8 cellular contexts compared by ENCODE assay signal in genomic region chr11:71452354-71453020, GRCh38. TPM values are rescaled to one million over a fixed set of nuclear protein-coding genes. Genes with fewer than 3 reads are reported as not detected.
A peak's percentile ranks its signal among the peaks of the same experiment; 100 is the strongest.
DNase-seq lines count a peak whose midpoint lies in the region; ATAC-seq and TF ChIP-seq lines count a peak whose summit lies in the region.

No MANE protein-coding gene starts in this region.

- H3K27ac ChIP-seq in dorsolateral prefrontal cortex, result peak overlapping the region; percentile 4 to 97 (median 91)

- intact Hi-C loops in dorsolateral prefrontal cortex (cut with DNase I), result loop anchor here in 1 of 2 donors (10.0 kb wide), 3 partner anchors 122 to 1778 kb away; partner anchors contain the start of genes FADD and LTO1

- peak in 1 of 56 donors; percentile 10 for TF ChIP-seq CTCF in dorsolateral prefrontal cortex (IDR thresholded peaks at IDR 0.05 in 54 of 56, conservative IDR thresholded peaks at IDR 0.05 in 2 of 56; ENCODE audit: low read depth in 1 of 56, partially characterized antibody in 56 of 56)

- H3K4me1 Mint-ChIP-seq in activated CD4-positive, alpha-beta T cell treated with anti-CD3 and anti-CD28 coated beads, Interleukin-2, amount 10 ng/mL, durations not matched to agents 7 days and 5 days, result peaks cover 60% of the 10 kb centered on the region

- CTCF ChIA-PET in activated CD4-positive, alpha-beta T cell treated with anti-CD3 and anti-CD28 coated beads, Interleukin-2, amount 10 ng/mL, durations not matched to agents 7 days and 5 days (lab: Charles Lee), result interaction anchor here (1.4 kb wide), 1 partner anchor 19 kb away, joined by 4 read pairs; no protein-coding TSS in a partner anchor

- POLR2A ChIA-PET in activated CD4-positive, alpha-beta T cell treated with anti-CD3 and anti-CD28 coated beads, Interleukin-2, amount 10 ng/mL, durations not matched to agents 7 days and 5 days (lab: Charles Lee), result no interaction called here

- no peaks in the 10 kb centered on the region for H3K27me3 ChIP-seq in dorsolateral prefrontal cortex

- ATAC-seq in GM18907 (IDR thresholded peaks at IDR 0.05; ENCODE audit: unreplicated experiment) (peak; percentile 2), GM18873 (IDR thresholded peaks at IDR 0.05; ENCODE audit: low FRiP score, unreplicated experiment) (no peak)

- H3K4me3 ChIP-seq in dorsolateral prefrontal cortex, result peak overlapping the region; percentile 71 to 100 (median 94)

- H3K9me3 Mint-ChIP-seq in activated CD4-positive, alpha-beta T cell treated with anti-CD3 and anti-CD28 coated beads, Interleukin-2, amount 10 ng/mL, durations not matched to agents 7 days and 5 days, result no peaks in the 10 kb centered on the region

- peaks cover 19% of the 10 kb centered on the region for H3K36me3 Mint-ChIP-seq in activated CD4-positive, alpha-beta T cell treated with anti-CD3 and anti-CD28 coated beads, Interleukin-2, amount 10 ng/mL, durations not matched to agents 7 days and 5 days (ENCODE audit: low read depth)

- H3K4me3 Mint-ChIP-seq in activated CD4-positive, alpha-beta T cell treated with anti-CD3 and anti-CD28 coated beads, Interleukin-2, amount 10 ng/mL, durations not matched to agents 7 days and 5 days, result peak overlapping the region; percentile 90

- H3K27ac Mint-ChIP-seq in activated CD4-positive, alpha-beta T cell treated with anti-CD3 and anti-CD28 coated beads, Interleukin-2, amount 10 ng/mL, durations not matched to agents 7 days and 5 days, result peak overlapping the region; percentile 94

- peak; percentile 68 for DNase-seq in NCI-H2029 treated with DMSO at 0.1 percent for 48 hours (lab: John Stamatoyannopoulos, UW)
- DNase-seq in activated CD4-positive, alpha-beta T cell treated with anti-CD3 and anti-CD28 coated beads, Interleukin-2, amount 10 ng/mL, durations not matched to agents 7 days and 5 days, result peak; percentile 72
- peak in 7 of 10 donors; percentile 43 to 57 (median 56) for DNase-seq in dorsolateral prefrontal cortex
- DNase-seq in lung microvascular endothelial cell (ENCODE audit: low read depth in 2 of 2), result peak; percentile 76 to 88
- peak; percentile 35 for DNase-seq in stimulated activated CD8-positive, alpha-beta memory T cell treated with anti-CD3 and anti-CD28 coated beads, Interleukin-4, amount 100 ng/mL, for 24 hours (ENCODE audit: low read depth)
- no peak for DNase-seq in dedifferentiated amniotic fluid mesenchymal stem cell (ENCODE audit: extremely low spot score)

- no peaks in the 10 kb centered on the region for H3K27me3 Mint-ChIP-seq in activated CD4-positive, alpha-beta T cell treated with anti-CD3 and anti-CD28 coated beads, Interleukin-2, amount 10 ng/mL, durations not matched to agents 7 days and 5 days

RNA-seq across cellular contexts. Expression of gene NADSYN1, which starts 0.5 kb away (rescaled TPM):
- total RNA-seq in activated CD4-positive, alpha-beta T cell treated with anti-CD3 and anti-CD28 coated beads, Interleukin-2, amount 10 ng/mL, durations not matched to agents 7 days and 5 days, result 100 to 1,000 TPM; 120 to 127 TPM
- 100 to 1,000 TPM in 15 of 120 experiments, 10 to 100 TPM in 105; 44.1 to 151 (median 75.1) TPM for total RNA-seq in dorsolateral prefrontal cortex
- total RNA-seq in lung microvascular endothelial cell, result 67.9 and 69.7 TPM in 2 replicates

RNA-seq across cellular contexts. Expression of gene DHCR7, which starts 4.3 kb away (rescaled TPM):
- total RNA-seq in activated CD4-positive, alpha-beta T cell treated with anti-CD3 and anti-CD28 coated beads, Interleukin-2, amount 10 ng/mL, durations not matched to agents 7 days and 5 days, result 10 to 100 TPM; 29.5 to 30.1 TPM
- total RNA-seq in dorsolateral prefrontal cortex, result 100 to 1,000 TPM in 13 of 120 experiments, 10 to 100 TPM in 107; 31.8 to 187 (median 67.2) TPM
- 38.3 and 38.6 TPM in 2 replicates for total RNA-seq in lung microvascular endothelial cell
